1 cellular context compared by ENCODE assay signal in genomic region chr5:125011014-125011413, GRCh38.
TF ChIP-seq lines count a peak whose summit lies in the region.

No MANE protein-coding gene starts in this region.

TF ChIP-seq in GM12878, 131 proteins besides CTCF, POLR2A, EP300 and RAD21 (continued from another document):
- TF ChIP-seq E4F1 (IDR thresholded peaks at IDR 0.05; ENCODE audit: borderline replicate concordance, partially characterized antibody) (no peak), NR2F1 (conservative IDR thresholded peaks at IDR 0.05) (0 out of 2 replicates have a peak, but pooled peaks have one; percentile 41), CBX5 (IDR thresholded peaks at IDR 0.05; ENCODE audit: low read depth) (no peak), RAD51 (IDR thresholded peaks at IDR 0.05) (no peak)
